28 cellular contexts compared by ENCODE assay signal in genomic region chr1:50458507-50458906, GRCh38. TPM values are rescaled to one million over a fixed set of nuclear protein-coding genes. Genes with fewer than 3 reads are reported as not detected.
DNase-seq lines count a peak whose midpoint lies in the region; FAIRE-seq and TF ChIP-seq lines count a peak whose summit lies in the region.
"Had no signal": no experiment of that assay in that cellular context is flagged by ENCODE, and none has a peak within 500 bp of the region (broad histone marks: within the 10 kb centered on the region; RNA-seq: fewer than 3 reads in every experiment).

No MANE protein-coding gene starts in this region.

- no peaks in the 10 kb centered on the region for H3K36me3 ChIP-seq in osteoblast (ENCODE audit: insufficient read depth, low read length)
- H3K36me3 ChIP-seq: breast epithelium, MG63, thyroid gland had no signal

- H3K4me3 ChIP-seq in AG10803 (ENCODE audit: low read length) (no peak overlapping the region), fibroblast of villous mesenchyme (ENCODE audit: low read depth, low read length) (no peak overlapping the region), osteoblast (ENCODE audit: insufficient read depth, low read length) (no peak overlapping the region)
- H3K4me3 ChIP-seq: breast epithelium, MG63, PC-9, spleen, thyroid gland had no signal

- DNase-seq in AG10803 (ENCODE audit: low read depth): peak; percentile 74
- peak; percentile 82 for DNase-seq in KBM-7
- DNase-seq in OCI-M1 (lab: John Stamatoyannopoulos, UW): peak; percentile 85
- DNase-seq in fibroblast of villous mesenchyme (ENCODE audit: low read depth): peak; percentile 14
- no peak for DNase-seq in osteoblast (ENCODE audit: insufficient read length, low spot score, missing footprints)
- DNase-seq in NCI-H524 (lab: John Stamatoyannopoulos, UW): no peak
- DNase-seq in hypothalamus (lab: John Stamatoyannopoulos, UW): no peak
- no peak for DNase-seq in urothelium cell line (ENCODE audit: low spot score)
- DNase-seq: activated CD4-positive, alpha-beta memory T cell treated with anti-CD3 and anti-CD28 coated beads for 36 hours; activated CD4-positive, CD25-positive, alpha-beta regulatory T cell; activated effector memory CD4-positive, alpha-beta T cell treated with anti-CD3 and anti-CD28 coated beads, Interleukin-2, amount 50 U/mL, for 16 hours; C1 segment of cervical spinal cord; Calu3; effector memory CD8-positive, alpha-beta T cell; H9; MG63; NCI-H1694; nucleus accumbens; PC-9; retina; SHP77 treated with DMSO at 0.1 percent for 48 hours; spleen; stimulated activated CD4-positive, alpha-beta T cell treated with anti-CD3 and anti-CD28 coated beads, Interleukin-4, amount 100 ng/mL, for 1 hour; stimulated activated naive CD4-positive, alpha-beta T cell treated with Interleukin-2 at 50 U/mL for 16 hours; T-helper 17 cell; thyroid gland had no signal

- no peaks in the 10 kb centered on the region for H3K4me1 ChIP-seq in osteoblast (ENCODE audit: insufficient read depth, low read length)
- H3K4me1 ChIP-seq: breast epithelium, thyroid gland had no signal

- TF ChIP-seq CTCF in AG10803 (conservative IDR thresholded peaks at IDR 0.05; ENCODE audit: low read length) (no peak), fibroblast of villous mesenchyme (IDR thresholded peaks at IDR 0.05; ENCODE audit: insufficient read depth, low read depth, low read length) (no peak), osteoblast (IDR thresholded peaks at IDR 0.05; ENCODE audit: extremely low read depth, low read depth, low read length) (no peak)

- no peaks in the 10 kb centered on the region for H4K20me1 ChIP-seq in osteoblast (ENCODE audit: insufficient read depth, low read length)

- no peaks in the 10 kb centered on the region for H3K9me3 ChIP-seq in osteoblast (ENCODE audit: low read depth, low read length)
- H3K9me3 ChIP-seq: breast epithelium, MG63, spleen, thyroid gland had no signal

- no peak overlapping the region for H3K4me2 ChIP-seq in osteoblast (ENCODE audit: insufficient read depth, low read length)
- H3K4me2 ChIP-seq: PC-9 had no signal

- no peaks in the 10 kb centered on the region for H3K79me2 ChIP-seq in osteoblast (ENCODE audit: insufficient read depth, low read length)

- no peak overlapping the region for H3K27ac ChIP-seq in osteoblast (ENCODE audit: low read depth, low read length)
- H3K27ac ChIP-seq: breast epithelium, PC-9, spleen, thyroid gland had no signal

- no peak for FAIRE-seq in urothelium cell line (lab: Jason Lieb, UNC)
- FAIRE-seq: colon had no signal

- no peak overlapping the region for H2AFZ ChIP-seq in osteoblast (ENCODE audit: low read length)
- H2AFZ ChIP-seq: PC-9 had no signal

- in situ Hi-C loops in KBM-7 (cut with MboI; ENCODE audit: low pct_unique_long_range_greater_than_20kb, low sequenced_read_pairs): no loop called here

- H3K27me3 ChIP-seq in osteoblast (ENCODE audit: insufficient read depth, low read length): no peaks in the 10 kb centered on the region
- H3K27me3 ChIP-seq: breast epithelium, MG63, spleen, thyroid gland had no signal

RNA-seq across cellular contexts. Expression of gene DMRTA2, which starts 35.3 kb away (rescaled TPM):
- total RNA-seq in fibroblast of villous mesenchyme (0.32 and 1.3 TPM in 2 replicates), osteoblast (under 0.01 TPM in 1 of 2 replicates, not detected in the other)
- total RNA-seq: activated CD4-positive, alpha-beta memory T cell treated with anti-CD3 and anti-CD28 coated beads for 36 hours; PC-9; T-helper 17 cell; thyroid gland had no signal

Comparison
In these comparisons a context has a peak if more than half of its experiments do, and no peak if none do; other contexts are left out.
1. DNase-seq: peak in AG10803 (single experiment), KBM-7 (single experiment), OCI-M1 (single experiment) and fibroblast of villous mesenchyme (single experiment); none in osteoblast (single experiment), NCI-H524 (0 of 2), hypothalamus (0 of 51) and urothelium cell line (single experiment).